ENCODE assay signal across 10 cellular contexts in the genomic region with DNA sequence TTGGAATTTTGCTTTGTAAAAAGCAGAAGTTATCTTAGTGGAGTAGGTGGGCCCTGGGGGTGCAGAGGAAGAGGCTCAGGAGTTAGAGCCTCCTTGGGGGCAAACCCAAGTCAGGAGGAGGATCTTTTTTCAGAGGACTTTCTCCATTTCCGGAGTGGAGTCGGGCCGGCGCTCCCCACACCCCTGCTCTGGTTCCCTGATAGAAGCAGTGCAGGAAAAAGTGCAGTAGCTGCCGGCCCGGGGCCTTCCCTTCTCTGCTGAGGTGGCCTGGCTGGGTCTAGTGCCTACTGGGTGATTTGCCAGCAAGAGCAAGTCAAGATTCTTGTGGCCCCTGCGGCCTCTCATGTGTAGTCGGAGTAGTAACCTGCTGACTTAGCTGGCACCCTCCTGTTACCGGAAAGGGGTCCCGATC.
A peak's percentile ranks its signal among the peaks of the same experiment; 100 is the strongest.
DNase-seq lines count a peak whose midpoint lies in the region; ATAC-seq, FAIRE-seq and TF ChIP-seq lines count a peak whose summit lies in the region.
"Had no signal": no experiment of that assay in that cellular context is flagged by ENCODE, and none has a peak within 500 bp of the region (broad histone marks: within the 10 kb centered on the region; RNA-seq: fewer than 3 reads in every experiment).

No MANE protein-coding gene starts in this region.

- H3K4me3 Mint-ChIP-seq in natural killer cell = no peak overlapping the region
- no peak overlapping the region for H3K4me3 Mint-ChIP-seq in natural killer cell treated with Interleukin-12 subunit alpha and Interleukin-12 subunit beta and Interleukin-15 and Interleukin-18, amount 100 ng/mL, for 72 hours

- H2AFZ ChIP-seq in H1 (ENCODE audit: low read length) = peak overlapping the region; percentile 16

- H4K20me1 ChIP-seq in H1 (replicated peaks in 1 of 2; ENCODE audit: control insufficient read depth in 1 of 2, insufficient read depth in 2 of 2, low read length in 2 of 2) = no peaks in the 10 kb centered on the region

- H4K8ac ChIP-seq in H1 (ENCODE audit: extremely low read depth, insufficient read depth, low read length) = 0 out of 2 replicates have a peak overlapping the region, but pooled peaks have one; percentile 31

- CTCF ChIA-PET in H1 (lab: Charles Lee; ENCODE audit: partially characterized antibody) = no interaction called here

- no peak overlapping the region for H2BK5ac ChIP-seq in H1 (ENCODE audit: low read depth, low read length)

- H3K27me3 Mint-ChIP-seq in natural killer cell (ENCODE audit: low read depth in 2 of 2) = peaks cover 0 to 3% of the 10 kb centered on the region in 2 donors
- peaks cover 0 to 3% of the 10 kb centered on the region in 2 donors for H3K27me3 Mint-ChIP-seq in natural killer cell treated with Interleukin-12 subunit alpha and Interleukin-12 subunit beta and Interleukin-15 and Interleukin-18, amount 100 ng/mL, for 72 hours

- peak overlapping the region; percentile 53 for H3K4ac ChIP-seq in H1 (replicated peaks; ENCODE audit: insufficient read length, low read depth, low read length)

- no peak overlapping the region for H3K56ac ChIP-seq in H1 (replicated peaks; ENCODE audit: insufficient read length, low read depth, low read length)

- no peaks in the 10 kb centered on the region for H3K27me3 ChIP-seq in H1 (replicated peaks in 1 of 4; ENCODE audit: control insufficient read depth in 3 of 4, extremely low read depth in 1 of 4, insufficient read depth in 3 of 4, low read length in 3 of 4)

- no peak overlapping the region for H3K14ac ChIP-seq in H1 (ENCODE audit: insufficient read length)

- no peak for FAIRE-seq in H1 (lab: Jason Lieb, UNC)

- H2BK120ac ChIP-seq in H1 (replicated peaks; ENCODE audit: low read depth, low read length) = peak overlapping the region; percentile 77

- H2BK20ac ChIP-seq in H1 (ENCODE audit: low read length) = 0 out of 2 replicates have a peak overlapping the region, but pooled peaks have one; percentile 6

- H4K91ac ChIP-seq in H1 (replicated peaks; ENCODE audit: insufficient read length, low read length) = no peak overlapping the region

- intact Hi-C loops in natural killer cell (cut with micrococcal nuclease) = no loop called here

- POLR2A ChIA-PET in H1 (lab: Charles Lee; ENCODE audit: partially characterized antibody) = interaction anchor here (0.7 to 1.7 kb wide), 2 partner anchors 49 to 121 kb away, joined by 3 to 4 read pairs; no protein-coding TSS in a partner anchor

- no peak overlapping the region for H2AK5ac ChIP-seq in H1 (ENCODE audit: low read depth, low read length)

- no peak overlapping the region for H3K23ac ChIP-seq in H1 (ENCODE audit: insufficient read length)

- no peak overlapping the region for H3K27ac Mint-ChIP-seq in natural killer cell
- H3K27ac Mint-ChIP-seq in natural killer cell treated with Interleukin-12 subunit alpha and Interleukin-12 subunit beta and Interleukin-15 and Interleukin-18, amount 100 ng/mL, for 72 hours = no peak overlapping the region

- H4K5ac ChIP-seq in H1 (ENCODE audit: insufficient read length, low read depth, low read length) = no peak overlapping the region

- no peak for TF ChIP-seq POLR2A in H1 (IDR thresholded peaks at IDR 0.05; ENCODE audit: control extremely low read depth in 1 of 2, low read depth in 2 of 2, low read length in 2 of 2)

- H3K9me3 Mint-ChIP-seq in natural killer cell = no peaks in the 10 kb centered on the region
- no peaks in the 10 kb centered on the region for H3K9me3 Mint-ChIP-seq in natural killer cell treated with Interleukin-12 subunit alpha and Interleukin-12 subunit beta and Interleukin-15 and Interleukin-18, amount 100 ng/mL, for 72 hours

- H3K18ac ChIP-seq in H1 (ENCODE audit: extremely low read depth, low read length) = no peak overlapping the region; the same call in 1 of the 2 replicates

- H2BK12ac ChIP-seq in H1 (ENCODE audit: low read depth, low read length) = no peak overlapping the region

- H2BK15ac ChIP-seq in H1 (ENCODE audit: low read length) = 0 out of 2 replicates have a peak overlapping the region, but pooled peaks have one; percentile 61

- H3K79me1 ChIP-seq in H1 (ENCODE audit: low read depth, low read length) = no peaks in the 10 kb centered on the region

- TF ChIP-seq CTCF in natural killer cell (IDR thresholded peaks at IDR 0.05) (no peak), H1 (IDR thresholded peaks at IDR 0.05; ENCODE audit: control extremely low read depth in 1 of 3, insufficient read depth in 1 of 3, low read depth in 1 of 3, low read length in 3 of 3) (no peak)

- WGBS in H1 (ENCODE audit: extremely low coverage in 1 of 2, insufficient coverage in 1 of 2, insufficient read length in 1 of 2, insufficient replicate concordance in 2 of 2, low coverage in 1 of 2, low lambda C conversion rate in 2 of 2, missing lambda C conversion rate in 1 of 2), 2 experiments = 57% methylated on average over 10 of the region's 10 CpGs; no CpG with 5 or more reads in 1 of the 2 experiments

- H3K4me2 ChIP-seq in H1 (ENCODE audit: insufficient read depth in 1 of 2, low read depth in 2 of 2, low read length in 2 of 2) = no peak overlapping the region

- TF ChIP-seq RAD21 in H1 (IDR thresholded peaks at IDR 0.05 in 1 of 2, conservative IDR thresholded peaks at IDR 0.05 in 1 of 2; ENCODE audit: low read depth in 2 of 2, low read length in 2 of 2) = no peak

- no peak overlapping the region for H3K27ac ChIP-seq in H1 (ENCODE audit: low read depth, low read length)

- H3K4me1 Mint-ChIP-seq in natural killer cell = no peaks in the 10 kb centered on the region
- H3K4me1 Mint-ChIP-seq in natural killer cell treated with Interleukin-12 subunit alpha and Interleukin-12 subunit beta and Interleukin-15 and Interleukin-18, amount 100 ng/mL, for 72 hours (ENCODE audit: low read depth in 2 of 2) = no peaks in the 10 kb centered on the region

- H3K4me3 ChIP-seq in H1 (ENCODE audit: extremely low read depth in 1 of 4, insufficient read depth in 2 of 4, low read depth in 3 of 4, low read length in 4 of 4) = no peak overlapping the region

- no peak overlapping the region for H3K9ac ChIP-seq in H1 (replicated peaks in 1 of 4; ENCODE audit: extremely low read depth in 1 of 4, low read depth in 3 of 4, low read length in 3 of 4)

- peaks cover 5 to 10% (median 8%) of the 10 kb centered on the region in 4 experiments; a peak in 5 of 7 replicates for H3K4me1 ChIP-seq in H1 (replicated peaks in 1 of 4; ENCODE audit: control insufficient read depth in 3 of 4, insufficient read depth in 4 of 4, low read length in 3 of 4)

- peak; percentile 8 for DNase-seq in natural killer cell
- DNase-seq in natural killer cell treated with Interleukin-12 subunit alpha and Interleukin-12 subunit beta and Interleukin-15 and Interleukin-18, amount 100 ng/mL, for 72 hours (ENCODE audit: low spot score) = no peak
- DNase-seq in H1 (ENCODE audit: low read depth in 1 of 2, low spot score in 2 of 2) = peak in 1 of 2 experiments; percentile 53
- peak; percentile 3 for DNase-seq in medulla oblongata (ENCODE audit: extremely low spot score)
- no peak for DNase-seq in NCI-H187 (lab: John Stamatoyannopoulos, UW)
- DNase-seq in T1000 (lab: John Stamatoyannopoulos, UW) = no peak
- no peak for DNase-seq in NCI-H1048 (lab: John Stamatoyannopoulos, UW)
- DNase-seq: NCI-H774 had no signal

- no peaks in the 10 kb centered on the region for H3K9me3 ChIP-seq in H1 (ENCODE audit: insufficient read depth in 2 of 2, low read depth in 1 of 2, low read length in 1 of 2)

- no peak for TF ChIP-seq EP300 in H1 (IDR thresholded peaks at IDR 0.05; ENCODE audit: borderline replicate concordance in 1 of 2, low read depth in 2 of 2, low read length in 2 of 2)

- H3K23me2 ChIP-seq in H1 (ENCODE audit: low read depth, low read length) = no peaks in the 10 kb centered on the region

- H3K79me2 ChIP-seq in H1 (ENCODE audit: control insufficient read depth in 1 of 2, insufficient read depth in 2 of 2, low read length in 2 of 2) = no peaks in the 10 kb centered on the region

- no peaks in the 10 kb centered on the region for H3K36me3 Mint-ChIP-seq in natural killer cell
- H3K36me3 Mint-ChIP-seq in natural killer cell treated with Interleukin-12 subunit alpha and Interleukin-12 subunit beta and Interleukin-15 and Interleukin-18, amount 100 ng/mL, for 72 hours = no peaks in the 10 kb centered on the region

- H3K36me3 ChIP-seq in H1 (ENCODE audit: control insufficient read depth in 2 of 4, insufficient read depth in 4 of 4, low read length in 3 of 4) = no peaks in the 10 kb centered on the region

- ATAC-seq in natural killer cell (no peak), HG03159 (IDR thresholded peaks at IDR 0.05; ENCODE audit: unreplicated experiment) (no peak)
- no peak for ATAC-seq in natural killer cell treated with Interleukin-12 subunit alpha and Interleukin-12 subunit beta and Interleukin-15 and Interleukin-18, amount 100 ng/mL, for 72 hours
- ATAC-seq: activated CD4-positive, CD25-positive, alpha-beta regulatory T cell treated with anti-CD3 and anti-CD28 coated beads, Interleukin-2, amount 50 U/mL, for 24 hours had no signal

TF ChIP-seq in H1, 55 proteins besides CTCF, POLR2A, EP300 and RAD21 (continues in another document):
- TF ChIP-seq POLR2AphosphoS5 (IDR thresholded peaks at IDR 0.05; ENCODE audit: low read depth, low read length) = no peak
- TF ChIP-seq TBP (IDR thresholded peaks at IDR 0.05; ENCODE audit: low read depth, low read length) = no peak
- no peak for TF ChIP-seq TAF1 (IDR thresholded peaks at IDR 0.05; ENCODE audit: low read depth, low read length)
- no peak for TF ChIP-seq SP4 (IDR thresholded peaks at IDR 0.05; ENCODE audit: low read length)
- TF ChIP-seq SRF (IDR thresholded peaks at IDR 0.05; ENCODE audit: low read depth, low read length) = no peak
- no peak for TF ChIP-seq RFX5 (IDR thresholded peaks at IDR 0.05; ENCODE audit: borderline replicate concordance, low read depth, low read length)
- TF ChIP-seq GABPA (IDR thresholded peaks at IDR 0.05; ENCODE audit: borderline replicate concordance, insufficient read depth, low read length) = no peak
- no peak for TF ChIP-seq SUZ12 (IDR thresholded peaks at IDR 0.05; ENCODE audit: low read length)
- no peak for TF ChIP-seq SP1 (IDR thresholded peaks at IDR 0.05; ENCODE audit: low read depth, low read length)
- TF ChIP-seq CREB1 (IDR thresholded peaks at IDR 0.05) = no peak
- TF ChIP-seq, protein P1, sequence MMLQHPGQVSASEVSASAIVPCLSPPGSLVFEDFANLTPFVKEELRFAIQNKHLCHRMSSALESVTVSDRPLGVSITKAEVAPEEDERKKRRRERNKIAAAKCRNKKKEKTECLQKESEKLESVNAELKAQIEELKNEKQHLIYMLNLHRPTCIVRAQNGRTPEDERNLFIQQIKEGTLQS (IDR thresholded peaks at IDR 0.05; ENCODE audit: insufficient read depth, low read depth, low read length) = no peak

Comparison
In these comparisons a context has a peak if more than half of its experiments do, and no peak if none do; other contexts are left out.
1. DNase-seq: peak in natural killer cell (single experiment) and medulla oblongata (single experiment); none in natural killer cell treated with Interleukin-12 subunit alpha and Interleukin-12 subunit beta and Interleukin-15 and Interleukin-18, amount 100 ng/mL, for 72 hours (single experiment), NCI-H187 (0 of 2), T1000 (single experiment) and NCI-H1048 (single experiment).